Comparison of ENCODE assay signal across 2 cellular contexts in genomic region chr19:44663996-44664395, GRCh38.
TF ChIP-seq lines count a peak whose summit lies in the region.

No MANE protein-coding gene starts in this region.

TF ChIP-seq in A549, 52 proteins besides CTCF, POLR2A, EP300 and RAD21:
- TF ChIP-seq ZC3H11A (IDR thresholded peaks at IDR 0.05) (peak; percentile 99), EHMT2 (IDR thresholded peaks at IDR 0.05; ENCODE audit: low read depth) (no peak)

TF ChIP-seq in HCT116, 20 proteins besides CTCF, POLR2A, EP300 and RAD21:
- TF ChIP-seq SP1 (IDR thresholded peaks at IDR 0.05; ENCODE audit: low read depth), result no peak
- peak; percentile 7; the same call in 1 of the 2 replicates for TF ChIP-seq POLR2AphosphoS5 (IDR thresholded peaks at IDR 0.05; ENCODE audit: low read depth, low read length)
TF ChIP-seq in HCT116: peak in this region for 1.
